39 cellular contexts compared by ENCODE assay signal in genomic region chr2:129408570-129408969, GRCh38.
"Had no signal": no experiment of that assay in that cellular context is flagged by ENCODE, and none has a peak within 500 bp of the region (broad histone marks: within the 10 kb centered on the region; RNA-seq: fewer than 3 reads in every experiment).

No MANE protein-coding gene starts in this region.

- H3K9me3 ChIP-seq: ascending aorta, body of pancreas, breast epithelium had no signal

- H3K27ac Mint-ChIP-seq: activated naive CD4-positive, alpha-beta T cell treated with anti-CD3 and anti-CD28 coated beads for 36 hours; activated naive CD4-positive, alpha-beta T cell treated with anti-CD3 and anti-CD28 coated beads, Interleukin-2, amount 10 ng/mL, durations not matched to agents 7 days and 5 days; activated naive CD4-positive, alpha-beta T cell treated with anti-CD3 and anti-CD28 coated beads, Interleukin-2, amount 50 U/mL, for 24 hours; activated naive CD4-positive, alpha-beta T cell treated with anti-CD3 and anti-CD28 coated beads, Interleukin-2, amount 50 U/mL, for 72 hours; activated naive CD8-positive, alpha-beta T cell; activated naive CD8-positive, alpha-beta T cell treated with anti-CD3 and anti-CD28 coated beads for 36 hours; activated naive CD8-positive, alpha-beta T cell treated with anti-CD3 and anti-CD28 coated beads, Interleukin-2, amount 10 ng/mL, durations not matched to agents 7 days and 5 days; activated naive CD8-positive, alpha-beta T cell treated with anti-CD3 and anti-CD28 coated beads, Interleukin-2, amount 50 U/mL, for 24 hours; activated T-cell treated with anti-CD3 and anti-CD28 coated beads, Interleukin-2, amount 50 U/mL, for 24 hours; activated T-cell treated with anti-CD3 and anti-CD28 coated beads, Interleukin-2, amount 50 U/mL, for 72 hours; activated T-helper 1 cell treated with anti-CD3 and anti-CD28 coated beads, Interleukin-12 subunit alpha, Interleukin-12 subunit beta, Interleukin-2, Interleukin-4 antibody, amounts not matched to agents 30 ng/mL and 10 ng/mL and 1 ng/mL, durations not matched to agents 14 hours and 24 hours and 36 hours; activated T-helper 17 cell treated with anti-CD3 and anti-CD28 coated beads, Interleukin-2, amount 50 U/mL, for 72 hours; activated T-helper 2 cell treated with anti-CD3 and anti-CD28 coated beads, Interferon-gamma antibody, Interleukin-2, Interleukin-4, amounts not matched to agents 10 μg/mL and 5 μg/mL and 100 μg/mL, durations not matched to agents 14 hours and 24 hours and 36 hours; brain had no signal

- H3K27ac ChIP-seq: adrenal gland, ascending aorta, body of pancreas, brain microvascular endothelial cell, breast epithelium, cardiac muscle cell had no signal

- H3K9me3 Mint-ChIP-seq: activated naive CD4-positive, alpha-beta T cell treated with anti-CD3 and anti-CD28 coated beads for 36 hours; activated naive CD4-positive, alpha-beta T cell treated with anti-CD3 and anti-CD28 coated beads, Interleukin-2, amount 10 ng/mL, durations not matched to agents 7 days and 5 days; activated naive CD4-positive, alpha-beta T cell treated with anti-CD3 and anti-CD28 coated beads, Interleukin-2, amount 50 U/mL, for 72 hours; activated naive CD8-positive, alpha-beta T cell treated with anti-CD3 and anti-CD28 coated beads, Interleukin-2, amount 10 ng/mL, durations not matched to agents 7 days and 5 days; activated naive CD8-positive, alpha-beta T cell treated with anti-CD3 and anti-CD28 coated beads, Interleukin-2, amount 50 U/mL, for 24 hours; activated T-helper 1 cell treated with anti-CD3 and anti-CD28 coated beads, Interleukin-12 subunit alpha, Interleukin-12 subunit beta, Interleukin-2, Interleukin-4 antibody, amounts not matched to agents 30 ng/mL and 10 ng/mL and 1 ng/mL, durations not matched to agents 14 hours and 24 hours and 36 hours; activated T-helper 2 cell treated with anti-CD3 and anti-CD28 coated beads, Interferon-gamma antibody, Interleukin-2, Interleukin-4, amounts not matched to agents 10 μg/mL and 5 μg/mL and 100 μg/mL, durations not matched to agents 14 hours and 24 hours and 36 hours had no signal

- H3K4me1 ChIP-seq: adrenal gland, ascending aorta, body of pancreas, breast epithelium had no signal

- ATAC-seq: activated naive CD4-positive, alpha-beta T cell treated with anti-CD3 and anti-CD28 coated beads, Interleukin-2, amount 50 U/mL, for 72 hours; activated naive CD8-positive, alpha-beta T cell treated with anti-CD3 and anti-CD28 coated beads, Interleukin-2, amount 50 U/mL, for 24 hours; activated T-cell treated with anti-CD3 and anti-CD28 coated beads, Interleukin-2, amount 50 U/mL, for 4 hours; activated T-cell treated with anti-CD3 and anti-CD28 coated beads, Interleukin-2, amount 50 U/mL, for 72 hours; activated T-helper 17 cell treated with anti-CD3 and anti-CD28 coated beads, Interleukin-2, amount 50 U/mL, for 72 hours; body of pancreas had no signal

- H3K4me3 Mint-ChIP-seq: activated naive CD4-positive, alpha-beta T cell treated with anti-CD3 and anti-CD28 coated beads for 36 hours; activated naive CD4-positive, alpha-beta T cell treated with anti-CD3 and anti-CD28 coated beads, Interleukin-2, amount 10 ng/mL, durations not matched to agents 7 days and 5 days; activated naive CD4-positive, alpha-beta T cell treated with anti-CD3 and anti-CD28 coated beads, Interleukin-2, amount 50 U/mL, for 24 hours; activated naive CD8-positive, alpha-beta T cell; activated naive CD8-positive, alpha-beta T cell treated with anti-CD3 and anti-CD28 coated beads for 36 hours; activated naive CD8-positive, alpha-beta T cell treated with anti-CD3 and anti-CD28 coated beads, Interleukin-2, amount 10 ng/mL, durations not matched to agents 7 days and 5 days; activated naive CD8-positive, alpha-beta T cell treated with anti-CD3 and anti-CD28 coated beads, Interleukin-2, amount 50 U/mL, for 24 hours; activated T-cell treated with anti-CD3 and anti-CD28 coated beads, Interleukin-2, amount 50 U/mL, for 24 hours; activated T-cell treated with anti-CD3 and anti-CD28 coated beads, Interleukin-2, amount 50 U/mL, for 4 hours; activated T-cell treated with anti-CD3 and anti-CD28 coated beads, Interleukin-2, amount 50 U/mL, for 72 hours; activated T-helper 1 cell treated with anti-CD3 and anti-CD28 coated beads, Interleukin-12 subunit alpha, Interleukin-12 subunit beta, Interleukin-2, Interleukin-4 antibody, amounts not matched to agents 30 ng/mL and 10 ng/mL and 1 ng/mL, durations not matched to agents 14 hours and 24 hours and 36 hours; activated T-helper 17 cell treated with anti-CD3 and anti-CD28 coated beads, Interleukin-2, amount 50 U/mL, for 72 hours; brain; central memory CD8-positive, alpha-beta T cell had no signal

- DNase-seq: activated effector memory CD4-positive, alpha-beta T cell treated with anti-CD3 and anti-CD28 coated beads, Interleukin-2, amount 50 U/mL, for 16 hours; activated effector memory CD4-positive, alpha-beta T cell treated with Interleukin-2 at 50 U/mL for 16 hours; activated gamma-delta T cell; activated gamma-delta T cell treated with Interleukin-2 at 50 U/mL for 16 hours; activated naive CD4-positive, alpha-beta T cell; activated naive CD4-positive, alpha-beta T cell treated with anti-CD3 and anti-CD28 coated beads for 36 hours; activated naive CD4-positive, alpha-beta T cell treated with anti-CD3 and anti-CD28 coated beads, Interleukin-2, amount 10 ng/mL, durations not matched to agents 7 days and 5 days; activated naive CD4-positive, alpha-beta T cell treated with anti-CD3 and anti-CD28 coated beads, Interleukin-2, amount 50 U/mL, for 16 hours; activated naive CD4-positive, alpha-beta T cell treated with Interleukin-2 at 50 U/mL for 16 hours; activated naive CD8-positive, alpha-beta T cell treated with anti-CD3 and anti-CD28 coated beads for 36 hours; activated naive CD8-positive, alpha-beta T cell treated with anti-CD3 and anti-CD28 coated beads, Interleukin-2, amount 10 ng/mL, durations not matched to agents 7 days and 5 days; activated naive CD8-positive, alpha-beta T cell treated with anti-CD3 and anti-CD28 coated beads, Interleukin-2, amount 50 U/mL, for 24 hours; activated T-cell treated with anti-CD3 and anti-CD28 coated beads, Interleukin-2, amount 50 U/mL, for 24 hours; activated T-cell treated with anti-CD3 and anti-CD28 coated beads, Interleukin-2, amount 50 U/mL, for 4 hours; activated T-cell treated with anti-CD3 and anti-CD28 coated beads, Interleukin-2, amount 50 U/mL, for 48 hours; activated T-cell treated with anti-CD3 and anti-CD28 coated beads, Interleukin-2, amount 50 U/mL, for 72 hours; adrenal gland; amniotic stem cell; amygdala; anterior cingulate cortex; aorta; body of pancreas; brain microvascular endothelial cell; caudate nucleus; central memory CD4-positive, alpha-beta T cell; cerebellar nuclear complex had no signal

- FAIRE-seq: astrocyte, bronchial epithelial cell had no signal

- H3K27me3 Mint-ChIP-seq: activated naive CD4-positive, alpha-beta T cell treated with anti-CD3 and anti-CD28 coated beads, Interleukin-2, amount 10 ng/mL, durations not matched to agents 7 days and 5 days; activated naive CD4-positive, alpha-beta T cell treated with anti-CD3 and anti-CD28 coated beads, Interleukin-2, amount 50 U/mL, for 24 hours; activated naive CD8-positive, alpha-beta T cell; activated naive CD8-positive, alpha-beta T cell treated with anti-CD3 and anti-CD28 coated beads, Interleukin-2, amount 50 U/mL, for 24 hours; activated T-cell treated with anti-CD3 and anti-CD28 coated beads, Interleukin-2, amount 50 U/mL, for 24 hours; activated T-helper 17 cell treated with anti-CD3 and anti-CD28 coated beads, Interleukin-2, amount 50 U/mL, for 72 hours; central memory CD8-positive, alpha-beta T cell had no signal

- H3K4me1 Mint-ChIP-seq: activated naive CD4-positive, alpha-beta T cell treated with anti-CD3 and anti-CD28 coated beads, Interleukin-2, amount 10 ng/mL, durations not matched to agents 7 days and 5 days; activated naive CD4-positive, alpha-beta T cell treated with anti-CD3 and anti-CD28 coated beads, Interleukin-2, amount 50 U/mL, for 24 hours; activated naive CD8-positive, alpha-beta T cell treated with anti-CD3 and anti-CD28 coated beads for 36 hours; activated naive CD8-positive, alpha-beta T cell treated with anti-CD3 and anti-CD28 coated beads, Interleukin-2, amount 10 ng/mL, durations not matched to agents 7 days and 5 days; activated naive CD8-positive, alpha-beta T cell treated with anti-CD3 and anti-CD28 coated beads, Interleukin-2, amount 50 U/mL, for 24 hours; activated T-helper 17 cell treated with anti-CD3 and anti-CD28 coated beads, Interleukin-2, amount 50 U/mL, for 72 hours; brain; central memory CD8-positive, alpha-beta T cell had no signal

- H3K27me3 ChIP-seq: adrenal gland, ascending aorta, body of pancreas, brain microvascular endothelial cell, breast epithelium, cardiac muscle cell had no signal

- H3K36me3 ChIP-seq: adrenal gland, ascending aorta, brain microvascular endothelial cell, breast epithelium, cardiac muscle cell had no signal

- H3K4me3 ChIP-seq: adrenal gland, ascending aorta, body of pancreas, breast epithelium, cardiac muscle cell had no signal

- H3K36me3 Mint-ChIP-seq: activated naive CD4-positive, alpha-beta T cell treated with anti-CD3 and anti-CD28 coated beads, Interleukin-2, amount 10 ng/mL, durations not matched to agents 7 days and 5 days; activated naive CD4-positive, alpha-beta T cell treated with anti-CD3 and anti-CD28 coated beads, Interleukin-2, amount 50 U/mL, for 24 hours; activated naive CD4-positive, alpha-beta T cell treated with anti-CD3 and anti-CD28 coated beads, Interleukin-2, amount 50 U/mL, for 72 hours; activated naive CD8-positive, alpha-beta T cell; activated naive CD8-positive, alpha-beta T cell treated with anti-CD3 and anti-CD28 coated beads for 36 hours; activated naive CD8-positive, alpha-beta T cell treated with anti-CD3 and anti-CD28 coated beads, Interleukin-2, amount 10 ng/mL, durations not matched to agents 7 days and 5 days; brain had no signal
